In genomic region chr11:73310661-73311393, GRCh38 we compare ENCODE assay signal across 11 cellular contexts. TPM values are rescaled to one million over a fixed set of nuclear protein-coding genes. Genes with fewer than 3 reads are reported as not detected.
DNase-seq lines count a peak whose midpoint lies in the region; TF ChIP-seq lines count a peak whose summit lies in the region.
"Had no signal": no experiment of that assay in that cellular context is flagged by ENCODE, and none has a peak within 500 bp of the region (broad histone marks: within the 10 kb centered on the region; RNA-seq: fewer than 3 reads in every experiment).

No MANE protein-coding gene starts in this region.

- TF ChIP-seq CTCF in astrocyte of the cerebellum (IDR thresholded peaks at IDR 0.05; ENCODE audit: low read depth, low read length, missing control alignments) (no peak), fibroblast of lung (conservative IDR thresholded peaks at IDR 0.05 in 1 of 2, IDR thresholded peaks at IDR 0.05 in 1 of 2; ENCODE audit: low read depth in 1 of 2, low read length in 2 of 2) (no peak), osteocyte (IDR thresholded peaks at IDR 0.05) (no peak), type B pancreatic cell (conservative IDR thresholded peaks at IDR 0.05) (no peak)

- no peaks in the 10 kb centered on the region for H3K27me3 ChIP-seq in fibroblast of lung (ENCODE audit: control insufficient read depth, insufficient read depth, low read length)

- peak overlapping the region; percentile 69 for H3K4me3 Mint-ChIP-seq in osteocyte (ENCODE audit: unreplicated experiment)
- peak overlapping the region; percentile 82 for H3K4me3 Mint-ChIP-seq in type B pancreatic cell

- peak overlapping the region; percentile 95 for H3K27ac ChIP-seq in fibroblast of lung (ENCODE audit: insufficient read depth, low read length)

- H3K4me3 ChIP-seq in astrocyte of the cerebellum (ENCODE audit: low read depth, low read length) (peak overlapping the region; percentile 75), fibroblast of lung (replicated peaks in 1 of 4; ENCODE audit: control extremely low read depth in 1 of 4, insufficient read depth in 1 of 4, low read depth in 3 of 4, low read length in 4 of 4) (peak overlapping the region; percentile 68 to 88 (median 84))

- DNase-seq in astrocyte of the cerebellum (ENCODE audit: low read depth) (no peak), fibroblast of lung (ENCODE audit: low read depth in 2 of 2) (no peak), osteocyte (ENCODE audit: extremely low spot score, unreplicated experiment) (no peak), type B pancreatic cell (ENCODE audit: extremely low spot score, unreplicated experiment) (no peak), HPDE6-E6E7 (ENCODE audit: extremely low spot score) (no peak), NCI-H1105 treated with DMSO at 0.1 percent for 48 hours (lab: John Stamatoyannopoulos, UW) (no peak)
- DNase-seq in stimulated activated CD8-positive, alpha-beta memory T cell treated with anti-CD3 and anti-CD28 coated beads, Interleukin-4, amount 100 ng/mL, for 48 hours, result no peak
- DNase-seq in activated CD4-positive, alpha-beta T cell treated with anti-CD3 and anti-CD28 coated beads, Interleukin-2, amount 50 U/mL, for 4 hours, result no peak
- DNase-seq: activated CD4-positive, alpha-beta T cell treated with anti-CD3 and anti-CD28 coated beads for 1 hour; NCI-H1436 had no signal

- H3K79me2 ChIP-seq in fibroblast of lung (ENCODE audit: control insufficient read depth, insufficient read depth, low read length), result peaks cover 66% of the 10 kb centered on the region

- peaks cover 15% of the 10 kb centered on the region for H3K36me3 ChIP-seq in fibroblast of lung (ENCODE audit: control insufficient read depth, insufficient read depth, low read length)

- peaks cover 28% of the 10 kb centered on the region for H3K4me1 ChIP-seq in fibroblast of lung (ENCODE audit: control insufficient read depth, extremely low read depth, insufficient read depth, low read length)

- peak overlapping the region; percentile 97 for H3K4me2 ChIP-seq in fibroblast of lung (ENCODE audit: extremely low read depth, insufficient read depth, low read length)

- H3K27me3 Mint-ChIP-seq in osteocyte (ENCODE audit: unreplicated experiment), result no peaks in the 10 kb centered on the region
- H3K27me3 Mint-ChIP-seq in type B pancreatic cell, result no peaks in the 10 kb centered on the region

- no peak overlapping the region for H2AFZ ChIP-seq in fibroblast of lung (ENCODE audit: low read length)

- H3K9ac ChIP-seq in fibroblast of lung (ENCODE audit: insufficient read depth, low read length), result peak overlapping the region; percentile 87

- in situ Hi-C loops in astrocyte of the cerebellum (cut with HindIII; ENCODE audit: low sequenced_read_pairs), result no loop called here

- H3K9me3 Mint-ChIP-seq in osteocyte (ENCODE audit: unreplicated experiment) (no peaks in the 10 kb centered on the region), type B pancreatic cell (no peaks in the 10 kb centered on the region)
- H3K9me3 Mint-ChIP-seq: activated T-helper 2 cell treated with anti-CD3 and anti-CD28 coated beads, Interferon-gamma antibody, Interleukin-2, Interleukin-4, amounts not matched to agents 10 μg/mL and 5 μg/mL and 100 μg/mL, durations not matched to agents 14 hours and 24 hours and 36 hours had no signal

- H3K36me3 Mint-ChIP-seq in osteocyte (ENCODE audit: unreplicated experiment) (no peaks in the 10 kb centered on the region), type B pancreatic cell (no peaks in the 10 kb centered on the region)

- peak overlapping the region; percentile 76 for H3K27ac Mint-ChIP-seq in osteocyte (ENCODE audit: unreplicated experiment)
- H3K27ac Mint-ChIP-seq in type B pancreatic cell, result no peak overlapping the region
- H3K27ac Mint-ChIP-seq: activated T-helper 2 cell treated with anti-CD3 and anti-CD28 coated beads, Interferon-gamma antibody, Interleukin-2, Interleukin-4, amounts not matched to agents 10 μg/mL and 5 μg/mL and 100 μg/mL, durations not matched to agents 14 hours and 24 hours and 36 hours had no signal

- H3K4me1 Mint-ChIP-seq in osteocyte (ENCODE audit: unreplicated experiment) (peaks cover 67% of the 10 kb centered on the region), type B pancreatic cell (ENCODE audit: unreplicated experiment) (peaks cover 52% of the 10 kb centered on the region)

- H4K20me1 ChIP-seq in fibroblast of lung (ENCODE audit: control insufficient read depth, extremely low read depth, insufficient read depth, low read length), result no peaks in the 10 kb centered on the region

- H3K9me3 ChIP-seq in fibroblast of lung (ENCODE audit: control insufficient read depth, insufficient read depth, low read depth, low read length), result no peaks in the 10 kb centered on the region

RNA-seq across cellular contexts. Expression of gene ARHGEF17, which starts 2.8 kb away (rescaled TPM):
- total RNA-seq in fibroblast of lung (28.2 and 42.8 TPM in 2 replicates), osteocyte (104 and 105 TPM in 2 replicates), type B pancreatic cell (ENCODE audit: low replicate concordance) (29.2 and 69.7 TPM in 2 replicates)
- polyA plus RNA-seq in fibroblast of lung, result 26.5 and 43.1 TPM in 2 replicates
- polyA plus RNA-seq in fibroblast of lung (2012), result 41.8 and 65.2 TPM in 2 replicates
- polyA minus RNA-seq in fibroblast of lung (ENCODE audit: low replicate concordance), result 98.5 and 157 TPM in 2 replicates

RNA-seq across cellular contexts. Expression of gene P2RY6, which starts 38.7 kb away (rescaled TPM):
- 0.26 and 0.33 TPM in 2 replicates for total RNA-seq in fibroblast of lung
- polyA plus RNA-seq in fibroblast of lung, result 0.12 and 0.24 TPM in 2 replicates
- polyA plus RNA-seq in fibroblast of lung (2012), result 0.10 and 0.22 TPM in 2 replicates
- polyA minus RNA-seq in fibroblast of lung (ENCODE audit: low replicate concordance), result 0.27 TPM in 1 of 2 replicates, not detected in the other
- not detected in 2 replicates for total RNA-seq in osteocyte
- 3.0 and 14.8 TPM in 2 replicates for total RNA-seq in type B pancreatic cell (ENCODE audit: low replicate concordance)
- total RNA-seq: activated T-helper 2 cell treated with anti-CD3 and anti-CD28 coated beads, Interferon-gamma antibody, Interleukin-2, Interleukin-4, amounts not matched to agents 10 μg/mL and 5 μg/mL and 100 μg/mL, durations not matched to agents 14 hours and 24 hours and 36 hours had no signal
